ENCODE assay signal across 8 cellular contexts in genomic region chr6:30719356-30719755, GRCh38.
DNase-seq lines count a peak whose midpoint lies in the region; ATAC-seq and TF ChIP-seq lines count a peak whose summit lies in the region.

No MANE protein-coding gene starts in this region.

- peaks cover 69% of the 10 kb centered on the region for H3K4me1 Mint-ChIP-seq in stimulated activated naive CD8-positive, alpha-beta T cell treated with anti-CD3 and anti-CD28 coated beads, Interleukin-15, Interleukin-2, amounts not matched to agents 100 ng/mL and 50 ng/mL, for 24 hours (ENCODE audit: low read depth)
- H3K4me1 Mint-ChIP-seq in memory B cell: peaks cover 31% of the 10 kb centered on the region

- H3K36me3 Mint-ChIP-seq in stimulated activated naive CD8-positive, alpha-beta T cell treated with anti-CD3 and anti-CD28 coated beads, Interleukin-15, Interleukin-2, amounts not matched to agents 100 ng/mL and 50 ng/mL, for 24 hours (ENCODE audit: low read depth): peaks cover 66% of the 10 kb centered on the region
- peaks cover 16% of the 10 kb centered on the region for H3K36me3 Mint-ChIP-seq in memory B cell

- no peak for ATAC-seq in stimulated activated naive CD8-positive, alpha-beta T cell treated with anti-CD3 and anti-CD28 coated beads, Interleukin-15, Interleukin-2, amounts not matched to agents 100 U/mL and 50 U/mL, for 24 hours
- no peak for ATAC-seq in memory B cell (ENCODE audit: low read depth)
- no peak for ATAC-seq in HG03175 (IDR thresholded peaks at IDR 0.05; ENCODE audit: unreplicated experiment)

- no peak for TF ChIP-seq CTCF in astrocyte of the cerebellum (IDR thresholded peaks at IDR 0.05; ENCODE audit: low read depth, low read length, missing control alignments)

- peak overlapping the region; percentile 100 for H3K4me3 ChIP-seq in astrocyte of the cerebellum (ENCODE audit: low read depth, low read length)

- POLR2A ChIA-PET in HEK293T (lab: Yijun Ruan, JAX): interaction anchor here (1.1 to 3.5 kb wide), 7 partner anchors 8 to 107 kb away, joined by 3 to 101 read pairs (median 5); partner anchors contain the start of genes MRPS18B, NRM and PPP1R10

- peak overlapping the region; percentile 99 for H3K27ac Mint-ChIP-seq in stimulated activated naive CD8-positive, alpha-beta T cell treated with anti-CD3 and anti-CD28 coated beads, Interleukin-15, Interleukin-2, amounts not matched to agents 100 ng/mL and 50 ng/mL, for 24 hours
- H3K27ac Mint-ChIP-seq in memory B cell: peak overlapping the region; percentile 90

- no peaks in the 10 kb centered on the region for H3K27me3 Mint-ChIP-seq in stimulated activated naive CD8-positive, alpha-beta T cell treated with anti-CD3 and anti-CD28 coated beads, Interleukin-15, Interleukin-2, amounts not matched to agents 100 ng/mL and 50 ng/mL, for 24 hours
- no peaks in the 10 kb centered on the region for H3K27me3 Mint-ChIP-seq in memory B cell

- CTCF ChIA-PET in HEK293T (lab: Yijun Ruan, JAX): interaction anchor here (1.3 kb wide), 1 partner anchor 40 kb away, joined by 4 read pairs; no protein-coding TSS in a partner anchor

- in situ Hi-C loops in astrocyte of the cerebellum (cut with HindIII; ENCODE audit: low sequenced_read_pairs): no loop called here

- DNase-seq in stimulated activated naive CD8-positive, alpha-beta T cell treated with anti-CD3 and anti-CD28 coated beads, Interleukin-15, Interleukin-2, amounts not matched to agents 100 U/mL and 50 U/mL, for 24 hours: no peak
- DNase-seq in astrocyte of the cerebellum (ENCODE audit: low read depth) (no peak), memory B cell (ENCODE audit: low spot score in 2 of 2) (no peak), HEK293T (ENCODE audit: extremely low spot score) (no peak), foreskin melanocyte (no peak), NCI-H1436 (lab: John Stamatoyannopoulos, UW) (no peak)

- H3K4me3 Mint-ChIP-seq in stimulated activated naive CD8-positive, alpha-beta T cell treated with anti-CD3 and anti-CD28 coated beads, Interleukin-15, Interleukin-2, amounts not matched to agents 100 ng/mL and 50 ng/mL, for 24 hours: peak overlapping the region; percentile 99
- peak overlapping the region; percentile 96 for H3K4me3 Mint-ChIP-seq in memory B cell

- no peaks in the 10 kb centered on the region for H3K9me3 Mint-ChIP-seq in stimulated activated naive CD8-positive, alpha-beta T cell treated with anti-CD3 and anti-CD28 coated beads, Interleukin-15, Interleukin-2, amounts not matched to agents 100 ng/mL and 50 ng/mL, for 24 hours
- no peaks in the 10 kb centered on the region for H3K9me3 Mint-ChIP-seq in memory B cell

TF ChIP-seq in HEK293T, 16 proteins besides CTCF, POLR2A, EP300 and RAD21:
- TF ChIP-seq PKNOX1 (IDR thresholded peaks at IDR 0.05) (no peak), LEF1 (IDR thresholded peaks at IDR 0.05; ENCODE audit: borderline replicate concordance) (no peak), CTBP1 (IDR thresholded peaks at IDR 0.05; ENCODE audit: borderline replicate concordance) (no peak), ELF4 (IDR thresholded peaks at IDR 0.05) (no peak), ZNF384 (IDR thresholded peaks at IDR 0.05) (no peak), NFRKB (IDR thresholded peaks at IDR 0.05) (no peak), HDGF (IDR thresholded peaks at IDR 0.05; ENCODE audit: borderline replicate concordance) (no peak), L3MBTL2 (conservative IDR thresholded peaks at IDR 0.05) (no peak), BHLHE40 (IDR thresholded peaks at IDR 0.05; ENCODE audit: borderline replicate concordance) (no peak), FOXM1 (IDR thresholded peaks at IDR 0.05; ENCODE audit: borderline replicate concordance) (no peak), FOXA1 (IDR thresholded peaks at IDR 0.05) (no peak), SP1 (IDR thresholded peaks at IDR 0.05) (no peak)
